ENCODE assay signal across 8 cellular contexts in genomic region chr11:64305075-64305690, GRCh38. TPM values are rescaled to one million over a fixed set of nuclear protein-coding genes. Genes with fewer than 3 reads are reported as not detected.
A peak's percentile ranks its signal among the peaks of the same experiment; 100 is the strongest.
DNase-seq lines count a peak whose midpoint lies in the region; ATAC-seq and TF ChIP-seq lines count a peak whose summit lies in the region.

Gene ESRRA (plus strand): TSS chr11:64305524. CDS start chr11:64307180, 1,656 bp downstream.

- CTCF ChIA-PET in IMR-90 (lab: Yijun Ruan, JAX), result interaction anchor here (0.6 to 1.8 kb wide), 6 partner anchors 17 to 101 kb away, joined by 3 to 13 read pairs (median 4); partner anchors contain the start of gene BAD
- CTCF ChIA-PET in OCI-LY7 (lab: Charles Lee; ENCODE audit: unreplicated experiment), result interaction anchor here (0.6 to 2.1 kb wide), 6 partner anchors 13 to 417 kb away, joined by 3 to 14 read pairs (median 6); partner anchors contain the start of genes FERMT3 and PRDX5

- no TSS peak for BruUV-seq in IMR-90 (replicated peaks; lab: Mats Ljungman, UMichigan)
- BruUV-seq in OCI-LY7 (replicated peaks; lab: Mats Ljungman, UMichigan), result no TSS peak

- H3K27me3 ChIP-seq in IMR-90 (ENCODE audit: control insufficient read depth, insufficient read depth, low read length), result peaks cover 7% of the 10 kb centered on the region

- H3K27me3 Mint-ChIP-seq in endothelial cell (ENCODE audit: unreplicated experiment), result peaks cover 6% of the 10 kb centered on the region

- peak within 1 kb of the TSS; percentile 1; the same call in 1 of the 2 replicates for H4K5ac ChIP-seq in IMR-90 (ENCODE audit: low read depth, low read length)

- no peak within 1 kb of the TSS for H2BK15ac ChIP-seq in IMR-90 (ENCODE audit: low read depth, low read length)

- H3K4me2 ChIP-seq in IMR-90 (ENCODE audit: low read depth, low read length) (peak within 1 kb of the TSS; percentile 90), OCI-LY7 (ENCODE audit: low read length) (peak within 1 kb of the TSS; percentile 95)

- H3K14ac ChIP-seq in IMR-90 (replicated peaks; ENCODE audit: low read depth, low read length), result peak within 1 kb of the TSS; percentile 88

- no peak for TF ChIP-seq RAD21 in IMR-90 (IDR thresholded peaks at IDR 0.05; ENCODE audit: low read length)

- peak within 1 kb of the TSS; percentile 15 to 60; a peak in 3 of 4 replicates for H4K8ac ChIP-seq in IMR-90 (ENCODE audit: low read depth in 2 of 2, low read length in 2 of 2)

- POLR2A ChIA-PET in IMR-90 (lab: Charles Lee; ENCODE audit: unreplicated experiment) (interaction anchor here (1.6 kb wide), 1 partner anchor 12 kb away, joined by 4 read pairs; the partner anchor contains the start of genes PRDX5 and TRMT112), OCI-LY7 (lab: Charles Lee) (interaction anchor here (0.6 to 2.5 kb wide), 3 partner anchors 13 to 34 kb away, joined by 3 to 11 read pairs (median 3); partner anchors contain the start of genes PRDX5 and TRMT112)

- H3K9me3 ChIP-seq in IMR-90 (ENCODE audit: control insufficient read depth, insufficient read depth, low read length), result no peaks in the 10 kb centered on the region
- H3K9me3 ChIP-seq in OCI-LY7 (ENCODE audit: low read length), result no peaks in the 10 kb centered on the region

- in situ Hi-C loops in IMR-90 (cut with MboI; ENCODE audit: low sequenced_read_pairs), result no loop called here

- H3K9me1 ChIP-seq in IMR-90 (ENCODE audit: insufficient read depth, low read length), result no peaks in the 10 kb centered on the region

- peak within 1 kb of the TSS; percentile 97 for H3K4me3 Mint-ChIP-seq in endothelial cell (ENCODE audit: unreplicated experiment)

- dilution Hi-C loops in IMR-90 (cut with HindIII; ENCODE audit: low sequenced_read_pairs, unreplicated experiment), result no loop called here

- H3K4ac ChIP-seq in IMR-90 (ENCODE audit: low read depth, low read length), result peak within 1 kb of the TSS; percentile 56

- DNase-seq in DMS 273 treated with DMSO at 0.1 percent for 48 hours (lab: John Stamatoyannopoulos, UW), result peak; percentile 95
- DNase-seq in IMR-90, result peak; percentile 96
- DNase-seq in OCI-LY7 (ENCODE audit: low spot score), result peak; percentile 99
- peak; percentile 99 for DNase-seq in activated CD8-positive, alpha-beta memory T cell treated with anti-CD3 and anti-CD28 coated beads, Interleukin-2, amount 50 U/mL, for 48 hours
- DNase-seq in endothelial cell (ENCODE audit: low spot score), result peak; percentile 100
- peak; percentile 98 for DNase-seq in midbrain (lab: John Stamatoyannopoulos, UW)
- peak; percentile 99 to 100 for DNase-seq in stimulated activated CD8-positive, alpha-beta memory T cell treated with anti-CD3 and anti-CD28 coated beads, Interleukin-15, amount 100 ng/mL, for 48 hours (ENCODE audit: low read depth in 2 of 2)

- TF ChIP-seq POLR2A in IMR-90 (IDR thresholded peaks at IDR 0.05; ENCODE audit: low read depth, low read length), result peak; percentile 43; the same call in 1 of the 2 replicates

- H3K4me1 ChIP-seq in IMR-90 (ENCODE audit: control insufficient read depth, insufficient read depth, low read length) (peaks cover 12% of the 10 kb centered on the region), OCI-LY7 (ENCODE audit: insufficient read depth, low read length, poor library complexity, severe bottlenecking) (peaks cover 30% of the 10 kb centered on the region)

- peaks cover 8% of the 10 kb centered on the region for H3K36me3 Mint-ChIP-seq in endothelial cell (ENCODE audit: low read depth, unreplicated experiment)

- H3K4me1 Mint-ChIP-seq in endothelial cell (ENCODE audit: unreplicated experiment), result peaks cover 10% of the 10 kb centered on the region

- peak within 1 kb of the TSS; percentile 53; the same call in 1 of the 2 replicates for H4K91ac ChIP-seq in IMR-90 (ENCODE audit: insufficient read depth, low read depth, low read length)

- no peaks in the 10 kb centered on the region for H3K9me2 ChIP-seq in OCI-LY7 (ENCODE audit: insufficient read depth, low read length)

- H3K79me1 ChIP-seq in IMR-90 (ENCODE audit: low read depth in 1 of 2, low read length in 2 of 2), result peaks cover 14 to 24% of the 10 kb centered on the region in 2 experiments; a peak in 3 of 4 replicates

- H2BK5ac ChIP-seq in IMR-90 (ENCODE audit: low read depth, low read length, poor library complexity, severe bottlenecking), result peak within 1 kb of the TSS; percentile 66

- 0% methylated on average over 50 of the region's 81 CpGs; no CpG with 5 or more reads in 1 of the 2 experiments for WGBS in IMR-90 (ENCODE audit: extremely low coverage in 2 of 2, insufficient read length in 1 of 2), 2 experiments

- peak within 1 kb of the TSS; percentile 83 for H2AK5ac ChIP-seq in IMR-90 (ENCODE audit: low read depth, low read length)

- peak within 1 kb of the TSS; percentile 80 for H3K9ac ChIP-seq in IMR-90 (ENCODE audit: low read depth, low read length)

- peak within 1 kb of the TSS; percentile 92 for H2AK9ac ChIP-seq in IMR-90 (replicated peaks; ENCODE audit: low read depth, low read length, poor library complexity)

- H3K18ac ChIP-seq in IMR-90 (ENCODE audit: low read depth, low read length), result no peak within 1 kb of the TSS

- H3K36me3 ChIP-seq in IMR-90 (ENCODE audit: control insufficient read depth, insufficient read depth, low read length) (no peaks in the 10 kb centered on the region), OCI-LY7 (ENCODE audit: insufficient read depth, low read length) (peaks cover 27% of the 10 kb centered on the region)

- H3K27ac Mint-ChIP-seq in endothelial cell (ENCODE audit: unreplicated experiment), result peak within 1 kb of the TSS; percentile 67

- H3K56ac ChIP-seq in IMR-90 (ENCODE audit: extremely low read depth, insufficient read depth, low read length), result peak within 1 kb of the TSS; percentile 32

- peak within 1 kb of the TSS; percentile 80 for H3K23ac ChIP-seq in IMR-90 (ENCODE audit: low read depth, low read length)

- no peaks in the 10 kb centered on the region for H3K9me3 Mint-ChIP-seq in endothelial cell (ENCODE audit: unreplicated experiment)

- H2AFZ ChIP-seq in IMR-90 (replicated peaks; ENCODE audit: low read length, poor library complexity) (peak within 1 kb of the TSS; percentile 94), OCI-LY7 (ENCODE audit: low read length) (peak within 1 kb of the TSS; percentile 57; the same call in 1 of the 2 replicates)

- H3K4me3 ChIP-seq in IMR-90 (ENCODE audit: insufficient read depth, low read depth, low read length), result peak within 1 kb of the TSS; percentile 58
- peak within 1 kb of the TSS; percentile 88 for H3K4me3 ChIP-seq in OCI-LY7 (ENCODE audit: low read depth, low read length, poor library complexity, severe bottlenecking)

- peaks cover 11% of the 10 kb centered on the region for H4K20me1 ChIP-seq in IMR-90 (ENCODE audit: insufficient read depth, low read length)
- no peaks in the 10 kb centered on the region for H4K20me1 ChIP-seq in OCI-LY7 (ENCODE audit: insufficient read depth, low read length)

- intact Hi-C loops in IMR-90 (cut with micrococcal nuclease) (loop anchor here (1.0 to 10.0 kb wide), 2 partner anchors 35 to 300 kb away; no protein-coding TSS in a partner anchor), OCI-LY7 (cut with micrococcal nuclease; ENCODE audit: unreplicated experiment) (loop anchor here (1.0 to 10.0 kb wide), 4 partner anchors 12 to 330 kb away; partner anchors contain the start of genes CCDC88B, COX8A, FKBP2 and TRMT112)

- peak within 1 kb of the TSS; percentile 17; the same call in 1 of the 2 replicates for H2BK120ac ChIP-seq in IMR-90 (ENCODE audit: low read depth, low read length)

- peaks cover 25% of the 10 kb centered on the region for H3K79me2 ChIP-seq in OCI-LY7 (ENCODE audit: insufficient read depth, low read depth, low read length)

- peak; percentile 70 for ATAC-seq in GM21529 (IDR thresholded peaks at IDR 0.05; ENCODE audit: unreplicated experiment)
- ATAC-seq in IMR-90 (ENCODE audit: low read depth), result peak; percentile 88

- no peak within 1 kb of the TSS for H2BK20ac ChIP-seq in IMR-90 (ENCODE audit: low read depth, low read length)

- peak within 1 kb of the TSS; percentile 86 for H3K27ac ChIP-seq in IMR-90 (ENCODE audit: insufficient read depth, low read length)
- peak within 1 kb of the TSS; percentile 96 for H3K27ac ChIP-seq in OCI-LY7 (ENCODE audit: low read depth, low read length, poor library complexity, severe bottlenecking)

- TF ChIP-seq CTCF in IMR-90 (conservative IDR thresholded peaks at IDR 0.05; ENCODE audit: low read depth, low read length) (no peak), OCI-LY7 (conservative IDR thresholded peaks at IDR 0.05; ENCODE audit: low read length) (no peak), endothelial cell (IDR thresholded peaks at IDR 0.05; ENCODE audit: unreplicated experiment) (no peak)

TF ChIP-seq in IMR-90, 13 proteins besides CTCF, POLR2A, EP300 and RAD21:
- TF ChIP-seq MAFK (IDR thresholded peaks at IDR 0.05; ENCODE audit: low read depth, low read length) (no peak), MAZ (IDR thresholded peaks at IDR 0.05; ENCODE audit: borderline replicate concordance, low read depth, low read length) (peak; percentile 86; the same call in 1 of the 2 replicates), BHLHE40 (IDR thresholded peaks at IDR 0.05; ENCODE audit: low read depth, low read length) (no peak), CEBPB (IDR thresholded peaks at IDR 0.05; ENCODE audit: low read depth, low read length) (peak; percentile 86), MXI1 (IDR thresholded peaks at IDR 0.05; ENCODE audit: borderline replicate concordance, low read depth, low read length) (peak; percentile 77)

RNA-seq across cellular contexts. Expression of gene ESRRA, which starts in this region (rescaled TPM):
- total RNA-seq in IMR-90 (2012; rRNA removed) (10.2 and 10.3 TPM in 2 replicates), OCI-LY7 (2022) (44.9 and 57.8 TPM in 2 replicates), endothelial cell (ENCODE audit: unreplicated experiment) (42.3 TPM)
- polyA plus RNA-seq in IMR-90 (2012; rRNA removed), result 15.0 and 15.8 TPM in 2 replicates
- polyA plus RNA-seq in IMR-90 (2012; cell fraction: cytosol; rRNA removed), result 18.8 and 20.4 TPM in 2 replicates
- polyA plus RNA-seq in IMR-90 (2012; cell fraction: nucleus; rRNA removed; ENCODE audit: low replicate concordance), result 16.3 and 44.0 TPM in 2 replicates
- 28.6 and 42.3 TPM in 2 replicates for total RNA-seq in OCI-LY7 (2014; rRNA removed; shearing (Covaris generic))

Comparison
In these comparisons a context has a peak if more than half of its experiments do, and no peak if none do; other contexts are left out.
1. Peak in every context shown above with its lines: DNase-seq, ATAC-seq, H3K4me3 ChIP-seq and H3K27ac ChIP-seq.